ENCODE assay signal across 16 cellular contexts in genomic region chr22:35322893-35323292, GRCh38. TPM values are rescaled to one million over a fixed set of nuclear protein-coding genes. Genes with fewer than 3 reads are reported as not detected.
DNase-seq lines count a peak whose midpoint lies in the region; ATAC-seq and TF ChIP-seq lines count a peak whose summit lies in the region.
"Had no signal": no experiment of that assay in that cellular context is flagged by ENCODE, and none has a peak within 500 bp of the region (broad histone marks: within the 10 kb centered on the region; RNA-seq: fewer than 3 reads in every experiment).

No MANE protein-coding gene starts in this region.

- H3K4me1 ChIP-seq in right cardiac atrium (ENCODE audit: control insufficient read depth, insufficient read depth, low read length) (no peaks in the 10 kb centered on the region), gastrocnemius medialis (peaks cover 5 to 14% of the 10 kb centered on the region in 2 donors), HAP-1 (no peaks in the 10 kb centered on the region)

- WGBS in right cardiac atrium: 90% methylated on average over 15 of the region's 15 CpGs

- in situ Hi-C loops in gastrocnemius medialis (cut with MboI; ENCODE audit: low sequenced_read_pairs in 4 of 4): no loop called here
- in situ Hi-C loops in HAP-1 (cut with MboI; ENCODE audit: low sequenced_read_pairs): no loop called here

- H3K4me3 ChIP-seq in right cardiac atrium (ENCODE audit: low read length): no peak overlapping the region
- H3K4me3 ChIP-seq in gastrocnemius medialis: no peak overlapping the region
- no peak overlapping the region for H3K4me3 ChIP-seq in HAP-1
- H3K4me3 ChIP-seq: BLaER1, GM23248 had no signal

- H3K36me3 Mint-ChIP-seq in activated T-cell treated with anti-CD3 and anti-CD28 coated beads, Interleukin-2, amount 50 U/mL, for 24 hours (ENCODE audit: low read depth): peaks cover 81% of the 10 kb centered on the region
- H3K36me3 Mint-ChIP-seq in activated T-cell treated with anti-CD3 and anti-CD28 coated beads, Interleukin-2, amount 50 U/mL, for 72 hours (ENCODE audit: insufficient read depth in 2 of 2): peaks cover 0 to 5% of the 10 kb centered on the region in 2 donors

- no peaks in the 10 kb centered on the region for H3K4me1 Mint-ChIP-seq in activated T-cell treated with anti-CD3 and anti-CD28 coated beads, Interleukin-2, amount 50 U/mL, for 24 hours (ENCODE audit: low read depth)
- no peaks in the 10 kb centered on the region for H3K4me1 Mint-ChIP-seq in activated T-cell treated with anti-CD3 and anti-CD28 coated beads, Interleukin-2, amount 50 U/mL, for 72 hours (ENCODE audit: low read depth)

- no peak for ATAC-seq in activated T-cell treated with anti-CD3 and anti-CD28 coated beads, Interleukin-2, amount 50 U/mL, for 72 hours (replicated peaks in 1 of 2)
- ATAC-seq in right cardiac atrium (no peak), left cardiac atrium (no peak), gastrocnemius medialis (no peak)

- TF ChIP-seq CTCF in gastrocnemius medialis (IDR thresholded peaks at IDR 0.05 in 4 of 5, conservative IDR thresholded peaks at IDR 0.05 in 1 of 5): no peak

- no peak for TF ChIP-seq POLR2A in gastrocnemius medialis (IDR thresholded peaks at IDR 0.05)

- H3K27me3 ChIP-seq in right cardiac atrium (ENCODE audit: control insufficient read depth, insufficient read depth) (no peaks in the 10 kb centered on the region), gastrocnemius medialis (no peaks in the 10 kb centered on the region), HAP-1 (ENCODE audit: low read depth) (no peaks in the 10 kb centered on the region)
- H3K27me3 ChIP-seq: BLaER1 had no signal

- H3K9me3 ChIP-seq in right cardiac atrium (ENCODE audit: control insufficient read depth, low read length) (no peaks in the 10 kb centered on the region), gastrocnemius medialis (no peaks in the 10 kb centered on the region), HAP-1 (no peaks in the 10 kb centered on the region)
- H3K9me3 ChIP-seq: BLaER1 had no signal

- H3K27me3 Mint-ChIP-seq in activated T-cell treated with anti-CD3 and anti-CD28 coated beads, Interleukin-2, amount 50 U/mL, for 24 hours: no peaks in the 10 kb centered on the region
- H3K27me3 Mint-ChIP-seq in activated T-cell treated with anti-CD3 and anti-CD28 coated beads, Interleukin-2, amount 50 U/mL, for 72 hours (ENCODE audit: low read depth): no peaks in the 10 kb centered on the region
- H3K27me3 Mint-ChIP-seq: CD4-positive, alpha-beta memory T cell had no signal

- intact Hi-C loops in right cardiac atrium (cut with DNase I) (no loop called here), left cardiac atrium (cut with DNase I) (no loop called here), gastrocnemius medialis (cut with DNase I; ENCODE audit: low total_unique reads) (no loop called here)

- H3K27ac ChIP-seq in right cardiac atrium (ENCODE audit: low read length) (no peak overlapping the region), gastrocnemius medialis (peak overlapping the region; percentile 58 to 98 (median 76))
- H3K27ac ChIP-seq: BLaER1, GM23248 had no signal

- no peak for DNase-seq in activated T-cell treated with anti-CD3 and anti-CD28 coated beads, Interleukin-2, amount 50 U/mL, for 24 hours
- no peak for DNase-seq in activated T-cell treated with anti-CD3 and anti-CD28 coated beads, Interleukin-2, amount 50 U/mL, for 72 hours
- DNase-seq in right cardiac atrium: peak in 2 of 3 donors; percentile 45 to 52
- DNase-seq in left cardiac atrium: no peak
- DNase-seq in gastrocnemius medialis: no peak
- DNase-seq in HAP-1 (ENCODE audit: low spot score in 2 of 2): no peak
- DNase-seq in occipital lobe (lab: John Stamatoyannopoulos, UW): no peak
- DNase-seq: 8988T; CD4-positive, alpha-beta memory T cell; DMS153; DMS79; GDM1; GM23248; HCEC 1CT had no signal

- peak overlapping the region; percentile 40 for H3K27ac Mint-ChIP-seq in activated T-cell treated with anti-CD3 and anti-CD28 coated beads, Interleukin-2, amount 50 U/mL, for 24 hours
- no peak overlapping the region for H3K27ac Mint-ChIP-seq in activated T-cell treated with anti-CD3 and anti-CD28 coated beads, Interleukin-2, amount 50 U/mL, for 72 hours

- no peaks in the 10 kb centered on the region for H3K9me3 Mint-ChIP-seq in activated T-cell treated with anti-CD3 and anti-CD28 coated beads, Interleukin-2, amount 50 U/mL, for 24 hours
- no peaks in the 10 kb centered on the region for H3K9me3 Mint-ChIP-seq in activated T-cell treated with anti-CD3 and anti-CD28 coated beads, Interleukin-2, amount 50 U/mL, for 72 hours
- H3K9me3 Mint-ChIP-seq: CD14-positive monocyte had no signal

- H3K4me3 Mint-ChIP-seq in activated T-cell treated with anti-CD3 and anti-CD28 coated beads, Interleukin-2, amount 50 U/mL, for 24 hours: no peak overlapping the region
- no peak overlapping the region for H3K4me3 Mint-ChIP-seq in activated T-cell treated with anti-CD3 and anti-CD28 coated beads, Interleukin-2, amount 50 U/mL, for 72 hours
- H3K4me3 Mint-ChIP-seq: CD14-positive monocyte; CD4-positive, alpha-beta memory T cell had no signal

- H3K36me3 ChIP-seq in gastrocnemius medialis: peaks cover 0 to 86% of the 10 kb centered on the region in 2 donors
- peaks cover 10% of the 10 kb centered on the region; the same call in 1 of the 2 replicates for H3K36me3 ChIP-seq in HAP-1 (replicated peaks)

RNA-seq across cellular contexts. Expression of gene TOM1, which starts 23.2 kb away (rescaled TPM):
- 10 to 100 TPM; 38.4 to 40.4 TPM for total RNA-seq in activated T-cell treated with anti-CD3 and anti-CD28 coated beads, Interleukin-2, amount 50 U/mL, for 72 hours
- total RNA-seq in right cardiac atrium (10 to 100 TPM; 54.0 to 75.9 (median 63.6) TPM), left cardiac atrium (10 to 100 TPM; 45.1 to 57.9 TPM), gastrocnemius medialis (100 to 1,000 TPM; 363 to 609 (median 425) TPM), occipital lobe (7.2 TPM)
- polyA plus RNA-seq in right cardiac atrium: 55.9 TPM

RNA-seq across cellular contexts. Expression of gene HMOX1, which starts 58.0 kb away (rescaled TPM):
- under 1 TPM; 0.34 to 0.76 TPM for total RNA-seq in activated T-cell treated with anti-CD3 and anti-CD28 coated beads, Interleukin-2, amount 50 U/mL, for 72 hours
- total RNA-seq in right cardiac atrium (10 to 100 TPM in 2 of 4 donors, 1 to 10 TPM in 2; 6.2 to 10.8 (median 9.6) TPM), left cardiac atrium (10 to 100 TPM; 13.6 to 16.0 TPM), gastrocnemius medialis (100 to 1,000 TPM in 1 of 4 donors, 10 to 100 TPM in 3; 11.4 to 131 (median 22.2) TPM), occipital lobe (1.9 TPM)
- 6.1 TPM for polyA plus RNA-seq in right cardiac atrium

Comparison
In these comparisons a context has a peak if more than half of its experiments do, and no peak if none do; other contexts are left out.
1. DNase-seq: peak in right cardiac atrium (2 of 3); none in activated T-cell treated with anti-CD3 and anti-CD28 coated beads, Interleukin-2, amount 50 U/mL, for 24 hours (single experiment), activated T-cell treated with anti-CD3 and anti-CD28 coated beads, Interleukin-2, amount 50 U/mL, for 72 hours (0 of 2), left cardiac atrium (single experiment), gastrocnemius medialis (0 of 2), HAP-1 (0 of 2) and occipital lobe (single experiment).
2. RNA of gene TOM1, which starts 23.2 kb away (total RNA-seq): 363 to 609 TPM in gastrocnemius medialis; 54.0 to 75.9 TPM in right cardiac atrium, 45.1 to 57.9 TPM in left cardiac atrium, 38.4 to 40.4 TPM in activated T-cell treated with anti-CD3 and anti-CD28 coated beads, Interleukin-2, amount 50 U/mL, for 72 hours and 7.2 TPM in occipital lobe (single experiment); every median in the first group is over 4 times any median in the second.